Comparison of ENCODE assay signal across 1 cellular context in genomic region chr12:53378222-53378621, GRCh38.
TF ChIP-seq lines count a peak whose summit lies in the region.

No MANE protein-coding gene starts in this region.

TF ChIP-seq in GM23338, 12 proteins besides CTCF, POLR2A, EP300 and RAD21 (continued from another document):
- TF ChIP-seq ZNF462 (CRISPR knock-in tag; IDR thresholded peaks at IDR 0.05) (no peak), CREB1 (CRISPR knock-in tag; IDR thresholded peaks at IDR 0.05; ENCODE audit: low read depth) (no peak), REST (IDR thresholded peaks at IDR 0.05; ENCODE audit: unreplicated experiment) (no peak), NANOG (IDR thresholded peaks at IDR 0.05; ENCODE audit: borderline replicate concordance) (no peak), ZNF331 (CRISPR knock-in tag; IDR thresholded peaks at IDR 0.05; ENCODE audit: low read depth) (no peak), STAT1 (IDR thresholded peaks at IDR 0.05; ENCODE audit: unreplicated experiment) (no peak), ETS1 (IDR thresholded peaks at IDR 0.05) (no peak), POLR2AphosphoS5 (IDR thresholded peaks at IDR 0.05; ENCODE audit: low read depth) (no peak), EZH2phosphoT487 (IDR thresholded peaks at IDR 0.05; ENCODE audit: unreplicated experiment) (no peak), JUNB (IDR thresholded peaks at IDR 0.05; ENCODE audit: unreplicated experiment) (no peak)
